In the genomic region with DNA sequence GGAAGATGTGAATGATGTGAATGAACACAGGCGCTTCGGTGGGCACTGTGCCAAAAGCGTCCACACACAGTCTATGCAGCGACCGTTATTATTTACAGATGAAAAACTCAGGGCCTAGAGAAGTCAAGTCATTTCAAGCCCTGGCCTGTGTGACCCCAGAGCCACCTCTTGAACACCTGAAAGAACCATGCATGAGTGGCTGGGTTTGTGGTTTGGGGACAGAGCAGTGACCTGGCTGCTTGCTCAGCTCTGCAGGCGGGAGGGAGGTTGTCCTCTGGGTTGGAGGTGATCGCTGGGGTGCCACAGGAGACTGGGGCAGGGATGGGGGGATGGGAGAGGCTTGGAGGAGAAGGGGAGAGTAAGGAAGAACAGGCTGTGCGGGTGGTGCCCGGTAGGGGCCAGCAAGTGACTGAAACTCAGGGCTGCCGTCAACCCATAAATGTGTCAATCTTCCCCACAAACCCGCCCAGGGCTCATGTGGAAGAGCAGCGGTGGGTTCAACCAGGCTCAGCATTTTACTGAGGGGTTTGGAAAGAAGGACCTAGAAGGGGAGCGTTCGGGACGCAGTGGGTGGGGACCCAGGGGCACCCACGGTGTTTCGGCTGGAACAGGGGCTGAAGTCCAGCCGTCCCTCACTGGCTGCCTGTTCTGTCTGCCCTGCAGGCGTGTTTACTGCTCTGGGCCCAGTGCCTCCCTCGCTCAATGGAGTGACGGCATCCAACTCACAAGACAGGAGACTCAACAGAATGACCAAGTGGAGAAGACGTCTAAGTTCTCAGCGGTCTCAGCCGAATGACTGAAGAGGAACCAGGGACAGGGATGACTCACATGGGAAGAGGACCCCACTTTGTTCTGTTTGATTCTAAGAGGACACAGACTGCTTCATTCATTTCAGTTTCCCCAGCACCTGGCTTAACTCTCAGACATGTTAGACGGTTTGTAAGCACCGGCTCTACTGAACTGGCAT, we compare ENCODE assay signal across 10 cellular contexts.
DNase-seq lines count a peak whose midpoint lies in the region; ATAC-seq and TF ChIP-seq lines count a peak whose summit lies in the region.
"Had no signal": no experiment of that assay in that cellular context is flagged by ENCODE, and none has a peak within 500 bp of the region (broad histone marks: within the 10 kb centered on the region; RNA-seq: fewer than 3 reads in every experiment).

No MANE protein-coding gene starts in this region.

- H3K4me2 ChIP-seq in OCI-LY7 (ENCODE audit: low read length), result no peak overlapping the region
- H3K4me2 ChIP-seq: BLaER1 had no signal

- intact Hi-C loops in tibial artery (cut with DNase I; ENCODE audit: low total_unique reads) (no loop called here), OCI-LY7 (cut with micrococcal nuclease; ENCODE audit: unreplicated experiment) (no loop called here)

- BruUV-seq in OCI-LY7 (replicated peaks; lab: Mats Ljungman, UMichigan), result no TSS peak

- peak; percentile 60 for DNase-seq in activated effector memory CD4-positive, alpha-beta T cell treated with anti-CD3 and anti-CD28 coated beads, Interleukin-2, amount 50 U/mL, for 16 hours
- no peak for DNase-seq in activated effector memory CD4-positive, alpha-beta T cell treated with Interleukin-2 at 50 U/mL for 16 hours
- peak; percentile 19 to 59 for DNase-seq in tibial artery
- DNase-seq in OCI-LY7 (ENCODE audit: low spot score), result no peak
- DNase-seq in WERI-Rb-1, result no peak
- DNase-seq in GF-D8 (lab: John Stamatoyannopoulos, UW), result no peak

- H3K36me3 ChIP-seq in tibial artery, result peaks cover 43 to 89% (median 86%) of the 10 kb centered on the region in 3 donors
- H3K36me3 ChIP-seq in OCI-LY7 (ENCODE audit: insufficient read depth, low read length), result no peaks in the 10 kb centered on the region
- peaks cover 44% of the 10 kb centered on the region for H3K36me3 ChIP-seq in WERI-Rb-1

- no peaks in the 10 kb centered on the region for H3K9me2 ChIP-seq in OCI-LY7 (ENCODE audit: insufficient read depth, low read length)

- ATAC-seq in HG02588 (IDR thresholded peaks at IDR 0.05; ENCODE audit: unreplicated experiment), result peak; percentile 89

- POLR2A ChIA-PET in OCI-LY7 (lab: Charles Lee), result no interaction called here

- H3K4me1 ChIP-seq in tibial artery, result no peaks in the 10 kb centered on the region
- H3K4me1 ChIP-seq in OCI-LY7 (ENCODE audit: insufficient read depth, low read length, poor library complexity, severe bottlenecking), result no peaks in the 10 kb centered on the region

- TF ChIP-seq CTCF in tibial artery (IDR thresholded peaks at IDR 0.05) (no peak), OCI-LY7 (conservative IDR thresholded peaks at IDR 0.05; ENCODE audit: low read length) (no peak), WERI-Rb-1 (IDR thresholded peaks at IDR 0.05; ENCODE audit: low read depth, low read length) (no peak)

- H3K9me3 ChIP-seq in tibial artery, result no peaks in the 10 kb centered on the region
- no peaks in the 10 kb centered on the region for H3K9me3 ChIP-seq in OCI-LY7 (ENCODE audit: low read length)
- H3K9me3 ChIP-seq in WERI-Rb-1 (ENCODE audit: severe bottlenecking), result no peaks in the 10 kb centered on the region
- H3K9me3 ChIP-seq: BLaER1 had no signal

- H3K27ac ChIP-seq in tibial artery (no peak overlapping the region), OCI-LY7 (ENCODE audit: low read depth, low read length, poor library complexity, severe bottlenecking) (no peak overlapping the region), WERI-Rb-1 (no peak overlapping the region)
- H3K27ac ChIP-seq: BLaER1 had no signal

- H3K79me2 ChIP-seq in OCI-LY7 (ENCODE audit: insufficient read depth, low read depth, low read length), result no peaks in the 10 kb centered on the region

- no peaks in the 10 kb centered on the region for H3K27me3 ChIP-seq in tibial artery
- no peaks in the 10 kb centered on the region for H3K27me3 ChIP-seq in WERI-Rb-1 (ENCODE audit: insufficient read depth, low read depth, severe bottlenecking)
- H3K27me3 ChIP-seq: BLaER1 had no signal

- no peak overlapping the region for H2AFZ ChIP-seq in OCI-LY7 (ENCODE audit: low read length)

- no peak overlapping the region for H3K4me3 ChIP-seq in tibial artery
- H3K4me3 ChIP-seq in OCI-LY7 (ENCODE audit: low read depth, low read length, poor library complexity, severe bottlenecking), result no peak overlapping the region
- no peak overlapping the region for H3K4me3 ChIP-seq in WERI-Rb-1 (ENCODE audit: low read depth, low read length)
- H3K4me3 ChIP-seq: BLaER1, lung had no signal

- H4K20me1 ChIP-seq in OCI-LY7 (ENCODE audit: insufficient read depth, low read length), result no peaks in the 10 kb centered on the region
- H4K20me1 ChIP-seq: BLaER1 had no signal

- CTCF ChIA-PET in OCI-LY7 (lab: Charles Lee; ENCODE audit: unreplicated experiment), result no interaction called here

TF ChIP-seq in PFSK-1, 5 proteins besides CTCF, POLR2A, EP300 and RAD21:
- TF ChIP-seq, protein P1, sequence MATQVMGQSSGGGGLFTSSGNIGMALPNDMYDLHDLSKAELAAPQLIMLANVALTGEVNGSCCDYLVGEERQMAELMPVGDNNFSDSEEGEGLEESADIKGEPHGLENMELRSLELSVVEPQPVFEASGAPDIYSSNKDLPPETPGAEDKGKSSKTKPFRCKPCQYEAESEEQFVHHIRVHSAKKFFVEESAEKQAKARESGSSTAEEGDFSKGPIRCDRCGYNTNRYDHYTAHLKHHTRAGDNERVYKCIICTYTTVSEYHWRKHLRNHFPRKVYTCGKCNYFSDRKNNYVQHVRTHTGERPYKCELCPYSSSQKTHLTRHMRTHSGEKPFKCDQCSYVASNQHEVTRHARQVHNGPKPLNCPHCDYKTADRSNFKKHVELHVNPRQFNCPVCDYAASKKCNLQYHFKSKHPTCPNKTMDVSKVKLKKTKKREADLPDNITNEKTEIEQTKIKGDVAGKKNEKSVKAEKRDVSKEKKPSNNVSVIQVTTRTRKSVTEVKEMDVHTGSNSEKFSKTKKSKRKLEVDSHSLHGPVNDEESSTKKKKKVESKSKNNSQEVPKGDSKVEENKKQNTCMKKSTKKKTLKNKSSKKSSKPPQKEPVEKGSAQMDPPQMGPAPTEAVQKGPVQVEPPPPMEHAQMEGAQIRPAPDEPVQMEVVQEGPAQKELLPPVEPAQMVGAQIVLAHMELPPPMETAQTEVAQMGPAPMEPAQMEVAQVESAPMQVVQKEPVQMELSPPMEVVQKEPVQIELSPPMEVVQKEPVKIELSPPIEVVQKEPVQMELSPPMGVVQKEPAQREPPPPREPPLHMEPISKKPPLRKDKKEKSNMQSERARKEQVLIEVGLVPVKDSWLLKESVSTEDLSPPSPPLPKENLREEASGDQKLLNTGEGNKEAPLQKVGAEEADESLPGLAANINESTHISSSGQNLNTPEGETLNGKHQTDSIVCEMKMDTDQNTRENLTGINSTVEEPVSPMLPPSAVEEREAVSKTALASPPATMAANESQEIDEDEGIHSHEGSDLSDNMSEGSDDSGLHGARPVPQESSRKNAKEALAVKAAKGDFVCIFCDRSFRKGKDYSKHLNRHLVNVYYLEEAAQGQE (IDR thresholded peaks at IDR 0.05; ENCODE audit: insufficient read depth in 1 of 2, low read depth in 2 of 2, low read length in 2 of 2), result no peak
- no peak for TF ChIP-seq SIN3A (IDR thresholded peaks at IDR 0.05; ENCODE audit: borderline replicate concordance, insufficient read depth, low read length)
- TF ChIP-seq TAF1 (IDR thresholded peaks at IDR 0.05; ENCODE audit: borderline replicate concordance, insufficient read depth, low read length), result no peak
- TF ChIP-seq FOXP2 (optimal IDR thresholded peaks at IDR 0.05; ENCODE audit: borderline replicate concordance, extremely low read depth, extremely low read length, insufficient read depth), result peak; percentile 62
- TF ChIP-seq POLR2AphosphoS5 (IDR thresholded peaks at IDR 0.05; ENCODE audit: low read depth, low read length), result no peak

Comparison
In these comparisons a context has a peak if more than half of its experiments do, and no peak if none do; other contexts are left out.
1. DNase-seq: peak in activated effector memory CD4-positive, alpha-beta T cell treated with anti-CD3 and anti-CD28 coated beads, Interleukin-2, amount 50 U/mL, for 16 hours (single experiment) and tibial artery (2 of 2); none in activated effector memory CD4-positive, alpha-beta T cell treated with Interleukin-2 at 50 U/mL for 16 hours (single experiment), OCI-LY7 (single experiment), WERI-Rb-1 (single experiment) and GF-D8 (single experiment).